In the genomic region with DNA sequence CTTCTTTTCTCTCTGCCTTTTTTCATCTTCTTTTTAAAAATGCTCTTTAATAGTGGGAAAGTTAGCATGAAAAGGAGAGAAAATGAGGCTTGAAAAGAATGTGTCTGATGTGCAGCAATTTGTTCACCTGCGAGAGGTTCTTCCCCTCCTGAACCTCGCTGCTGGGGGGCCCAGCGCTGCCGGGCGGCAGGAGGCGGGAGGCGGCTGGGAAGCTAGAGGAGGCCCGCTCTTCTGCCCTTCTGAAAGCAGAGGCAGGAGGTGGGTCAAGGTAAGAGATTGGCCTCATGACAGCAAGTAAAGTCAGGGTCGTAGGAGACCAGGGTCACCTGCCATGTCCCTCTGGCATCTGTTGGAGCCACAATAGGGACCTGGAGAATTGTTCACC, we compare ENCODE assay signal across 21 cellular contexts.
"Had no signal": no experiment of that assay in that cellular context is flagged by ENCODE, and none has a peak within 500 bp of the region (broad histone marks: within the 10 kb centered on the region; RNA-seq: fewer than 3 reads in every experiment).

No MANE protein-coding gene starts in this region.

- H3K27me3 ChIP-seq: esophagus muscularis mucosa, gastroesophageal sphincter, heart left ventricle, sigmoid colon, upper lobe of left lung had no signal

- ATAC-seq: activated CD8-positive, alpha-beta T cell treated with anti-CD3 and anti-CD28 coated beads, Interleukin-2, amount 10 ng/mL, durations not matched to agents 7 days and 5 days; gastroesophageal sphincter; heart left ventricle; pancreas; stimulated activated memory B cell treated with anti-CD40 and anti-IgM and Interleukin-4, amounts not matched to agents 10 μg/mL and 1 μg/mL and 100 μg/mL, for 72 hours had no signal

- FAIRE-seq: bronchial epithelial cell, endothelial cell of umbilical vein, pancreas had no signal

- DNase-seq: activated CD4-positive, alpha-beta T cell treated with anti-CD3 and anti-CD28 coated beads for 48 hours; activated CD4-positive, CD25-positive, alpha-beta regulatory T cell; activated CD8-positive, alpha-beta T cell treated with anti-CD3 and anti-CD28 coated beads, Interleukin-2, amount 10 ng/mL, durations not matched to agents 7 days and 5 days; activated naive CD4-positive, alpha-beta T cell treated with anti-CD3 and anti-CD28 coated beads, Interleukin-2, amount 10 ng/mL, durations not matched to agents 7 days and 5 days; activated T-cell treated with anti-CD3 and anti-CD28 coated beads, Interleukin-2, amount 50 U/mL, for 24 hours; effector CD4-positive, alpha-beta T cell; kidney glomerular epithelial cell; left ventricle myocardium inferior; pancreas; sigmoid colon; stimulated activated CD4-positive, alpha-beta T cell treated with anti-CD3 and anti-CD28 coated beads, Interleukin-4, amount 100 ng/mL, for 4 hours; T-helper 9 cell; upper lobe of left lung had no signal

- H3K27ac ChIP-seq: esophagus muscularis mucosa, left ventricle myocardium inferior, pancreas, sigmoid colon, thoracic aorta had no signal

- H3K9me3 ChIP-seq: pancreas had no signal

- H3K4me3 ChIP-seq: esophagus muscularis mucosa, gastroesophageal sphincter, heart left ventricle, left ventricle myocardium inferior, pancreas, sigmoid colon, spleen, thoracic aorta, upper lobe of left lung had no signal

- H3K36me3 ChIP-seq: esophagus muscularis mucosa, gastroesophageal sphincter, heart left ventricle, left ventricle myocardium inferior, pancreas, sigmoid colon, spleen, thoracic aorta, upper lobe of left lung had no signal
